11 cellular contexts compared by ENCODE assay signal in the genomic region with DNA sequence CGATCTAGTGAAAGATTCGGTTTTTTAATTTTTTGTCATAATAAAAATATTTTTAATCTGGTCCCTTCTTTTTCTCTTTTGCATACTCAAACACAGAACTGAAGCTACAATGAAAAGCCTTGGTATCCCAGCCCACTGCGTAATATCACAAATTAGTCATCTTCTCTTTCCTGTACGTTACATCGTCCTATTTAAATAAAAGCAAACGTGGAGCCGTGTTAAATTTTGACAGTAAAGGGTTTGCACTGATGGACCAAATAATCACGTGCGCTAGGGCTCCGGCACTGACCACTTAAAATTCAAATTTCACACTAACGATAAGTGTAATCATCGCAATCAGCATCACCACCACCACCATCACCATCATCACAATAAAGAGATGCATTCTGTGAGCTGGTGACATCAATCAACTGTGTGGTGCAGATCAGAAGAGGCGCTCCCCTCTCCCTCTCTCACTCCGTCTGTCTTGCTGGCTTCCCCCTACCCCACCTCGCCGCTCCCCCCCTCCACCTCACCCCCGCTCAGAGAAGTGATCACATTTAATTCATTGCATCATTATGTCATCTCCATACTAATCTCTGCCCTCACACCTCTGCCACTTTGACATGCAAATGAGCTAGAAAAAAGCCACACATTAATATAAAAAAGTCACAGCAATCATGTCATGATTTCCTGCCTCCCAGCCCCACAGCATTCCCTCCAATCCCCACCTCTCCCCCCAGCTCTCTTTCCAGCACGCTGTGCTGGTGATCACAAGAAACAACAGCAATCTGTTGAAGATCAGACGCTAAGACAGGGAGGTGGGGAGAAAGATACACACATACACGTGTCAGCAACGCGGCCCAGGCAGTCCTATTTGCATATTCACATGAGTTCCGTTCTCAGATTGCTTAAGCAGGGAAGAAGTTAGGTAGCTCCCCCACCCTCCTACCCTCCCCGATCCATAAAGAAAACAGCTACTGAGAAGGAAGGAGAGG.
DNase-seq lines count a peak whose midpoint lies in the region; ATAC-seq and TF ChIP-seq lines count a peak whose summit lies in the region.
"Had no signal": no experiment of that assay in that cellular context is flagged by ENCODE, and none has a peak within 500 bp of the region (broad histone marks: within the 10 kb centered on the region; RNA-seq: fewer than 3 reads in every experiment).

No MANE protein-coding gene starts in this region.

- POLR2A ChIA-PET in activated CD8-positive, alpha-beta T cell treated with anti-CD3 and anti-CD28 coated beads for 36 hours (lab: Charles Lee), result no interaction called here
- POLR2A ChIA-PET in activated CD8-positive, alpha-beta T cell treated with anti-CD3 and anti-CD28 coated beads, Interleukin-2, amount 10 ng/mL, durations not matched to agents 7 days and 5 days (lab: Charles Lee), result no interaction called here

- H3K4me1 ChIP-seq in lower lobe of right lung, result no peaks in the 10 kb centered on the region

- H3K27me3 Mint-ChIP-seq in activated CD8-positive, alpha-beta T cell treated with anti-CD3 and anti-CD28 coated beads for 36 hours, result peaks cover 36% of the 10 kb centered on the region
- H3K27me3 Mint-ChIP-seq in activated CD8-positive, alpha-beta T cell treated with anti-CD3 and anti-CD28 coated beads, Interleukin-2, amount 10 ng/mL, durations not matched to agents 7 days and 5 days (ENCODE audit: low read depth), result peaks cover 13% of the 10 kb centered on the region
- peaks cover 56% of the 10 kb centered on the region for H3K27me3 Mint-ChIP-seq in stimulated activated naive CD8-positive, alpha-beta T cell treated with anti-CD3 and anti-CD28 coated beads, Interleukin-15, amount 100 ng/mL, for 72 hours

- H3K36me3 ChIP-seq in lower lobe of right lung, result no peaks in the 10 kb centered on the region

- DNase-seq in activated CD8-positive, alpha-beta T cell treated with anti-CD3 and anti-CD28 coated beads for 36 hours, result peak; percentile 26
- no peak for DNase-seq in activated CD8-positive, alpha-beta T cell treated with anti-CD3 and anti-CD28 coated beads, Interleukin-2, amount 10 ng/mL, durations not matched to agents 7 days and 5 days
- DNase-seq in NCI-H82 treated with DMSO at 0.1 percent for 48 hours (lab: John Stamatoyannopoulos, UW; ENCODE audit: unreplicated experiment) (peak; percentile 82), iPS DF 19.7 (ENCODE audit: low read depth, low spot score) (peak; percentile 38), SIG-M5 (lab: John Stamatoyannopoulos, UW) (no peak), lower lobe of right lung (no peak)
- DNase-seq in stimulated activated naive CD8-positive, alpha-beta T cell treated with anti-CD3 and anti-CD28 coated beads, Interleukin-15, amount 100 ng/mL, for 72 hours, result no peak
- DNase-seq: activated B cell treated with CpG ODN at 0.5 μM for 24 hours, NCI-H345 had no signal

- H3K27me3 ChIP-seq in lower lobe of right lung (ENCODE audit: low read depth), result peaks cover 45% of the 10 kb centered on the region

- H3K4me3 ChIP-seq in lower lobe of right lung, result no peak overlapping the region

- no peak for TF ChIP-seq CTCF in activated CD8-positive, alpha-beta T cell treated with anti-CD3 and anti-CD28 coated beads for 36 hours (IDR thresholded peaks at IDR 0.05)
- no peak for TF ChIP-seq CTCF in lower lobe of right lung (IDR thresholded peaks at IDR 0.05)

- intact Hi-C loops in activated CD8-positive, alpha-beta T cell treated with anti-CD3 and anti-CD28 coated beads for 36 hours (cut with micrococcal nuclease), result no loop called here
- intact Hi-C loops in lower lobe of right lung (cut with DNase I), result no loop called here

- no peaks in the 10 kb centered on the region for H3K36me3 Mint-ChIP-seq in activated CD8-positive, alpha-beta T cell treated with anti-CD3 and anti-CD28 coated beads for 36 hours (ENCODE audit: low read depth)
- H3K36me3 Mint-ChIP-seq in activated CD8-positive, alpha-beta T cell treated with anti-CD3 and anti-CD28 coated beads, Interleukin-2, amount 10 ng/mL, durations not matched to agents 7 days and 5 days (ENCODE audit: low read depth), result no peaks in the 10 kb centered on the region

- no peak overlapping the region for H3K27ac ChIP-seq in lower lobe of right lung

- CTCF ChIA-PET in activated CD8-positive, alpha-beta T cell treated with anti-CD3 and anti-CD28 coated beads for 36 hours (lab: Charles Lee), result no interaction called here
- CTCF ChIA-PET in activated CD8-positive, alpha-beta T cell treated with anti-CD3 and anti-CD28 coated beads, Interleukin-2, amount 10 ng/mL, durations not matched to agents 7 days and 5 days (lab: Charles Lee), result no interaction called here

- peak; percentile 66 for ATAC-seq in activated CD8-positive, alpha-beta T cell treated with anti-CD3 and anti-CD28 coated beads for 36 hours
- ATAC-seq in activated CD8-positive, alpha-beta T cell treated with anti-CD3 and anti-CD28 coated beads, Interleukin-2, amount 10 ng/mL, durations not matched to agents 7 days and 5 days, result no peak
- peak; percentile 72 for ATAC-seq in stimulated activated naive CD8-positive, alpha-beta T cell treated with anti-CD3 and anti-CD28 coated beads, Interleukin-15, amount 100 ng/mL, for 72 hours
- no peak for ATAC-seq in lower lobe of right lung
- ATAC-seq in HG03378 (IDR thresholded peaks at IDR 0.05; ENCODE audit: unreplicated experiment), result no peak

- H3K9me3 ChIP-seq in lower lobe of right lung, result no peaks in the 10 kb centered on the region

- H3K4me3 Mint-ChIP-seq in activated CD8-positive, alpha-beta T cell treated with anti-CD3 and anti-CD28 coated beads for 36 hours, result peak overlapping the region; percentile 52
- no peak overlapping the region for H3K4me3 Mint-ChIP-seq in activated CD8-positive, alpha-beta T cell treated with anti-CD3 and anti-CD28 coated beads, Interleukin-2, amount 10 ng/mL, durations not matched to agents 7 days and 5 days
- H3K4me3 Mint-ChIP-seq in stimulated activated naive CD8-positive, alpha-beta T cell treated with anti-CD3 and anti-CD28 coated beads, Interleukin-15, amount 100 ng/mL, for 72 hours, result peak overlapping the region; percentile 57 to 65
- H3K4me3 Mint-ChIP-seq: activated B cell treated with CpG ODN at 0.5 μM for 24 hours; central memory CD8-positive, alpha-beta T cell had no signal

- H3K9me3 Mint-ChIP-seq in activated CD8-positive, alpha-beta T cell treated with anti-CD3 and anti-CD28 coated beads for 36 hours, result no peaks in the 10 kb centered on the region
- H3K9me3 Mint-ChIP-seq in activated CD8-positive, alpha-beta T cell treated with anti-CD3 and anti-CD28 coated beads, Interleukin-2, amount 10 ng/mL, durations not matched to agents 7 days and 5 days (ENCODE audit: insufficient read depth), result no peaks in the 10 kb centered on the region
- H3K9me3 Mint-ChIP-seq in stimulated activated naive CD8-positive, alpha-beta T cell treated with anti-CD3 and anti-CD28 coated beads, Interleukin-15, amount 100 ng/mL, for 72 hours, result no peaks in the 10 kb centered on the region
- H3K9me3 Mint-ChIP-seq: activated B cell treated with CpG ODN at 0.5 μM for 24 hours had no signal

- peaks cover 17% of the 10 kb centered on the region for H3K4me1 Mint-ChIP-seq in activated CD8-positive, alpha-beta T cell treated with anti-CD3 and anti-CD28 coated beads for 36 hours (ENCODE audit: low read depth)
- peaks cover 8% of the 10 kb centered on the region for H3K4me1 Mint-ChIP-seq in activated CD8-positive, alpha-beta T cell treated with anti-CD3 and anti-CD28 coated beads, Interleukin-2, amount 10 ng/mL, durations not matched to agents 7 days and 5 days (ENCODE audit: low read depth)
- peaks cover 24% of the 10 kb centered on the region for H3K4me1 Mint-ChIP-seq in stimulated activated naive CD8-positive, alpha-beta T cell treated with anti-CD3 and anti-CD28 coated beads, Interleukin-15, amount 100 ng/mL, for 72 hours
- H3K4me1 Mint-ChIP-seq: central memory CD8-positive, alpha-beta T cell had no signal

- H3K27ac Mint-ChIP-seq in activated CD8-positive, alpha-beta T cell treated with anti-CD3 and anti-CD28 coated beads for 36 hours, result peak overlapping the region; percentile 18
- no peak overlapping the region for H3K27ac Mint-ChIP-seq in activated CD8-positive, alpha-beta T cell treated with anti-CD3 and anti-CD28 coated beads, Interleukin-2, amount 10 ng/mL, durations not matched to agents 7 days and 5 days
- H3K27ac Mint-ChIP-seq in stimulated activated naive CD8-positive, alpha-beta T cell treated with anti-CD3 and anti-CD28 coated beads, Interleukin-15, amount 100 ng/mL, for 72 hours, result peak overlapping the region in 1 of 2 donors; percentile 62
- H3K27ac Mint-ChIP-seq: activated B cell treated with CpG ODN at 0.5 μM for 24 hours had no signal

Comparison
In these comparisons a context has a peak if more than half of its experiments do, and no peak if none do; other contexts are left out.
1. ATAC-seq: peak in activated CD8-positive, alpha-beta T cell treated with anti-CD3 and anti-CD28 coated beads for 36 hours (single experiment) and stimulated activated naive CD8-positive, alpha-beta T cell treated with anti-CD3 and anti-CD28 coated beads, Interleukin-15, amount 100 ng/mL, for 72 hours (single experiment); none in activated CD8-positive, alpha-beta T cell treated with anti-CD3 and anti-CD28 coated beads, Interleukin-2, amount 10 ng/mL, durations not matched to agents 7 days and 5 days (single experiment), lower lobe of right lung (0 of 2) and HG03378 (single experiment).
2. DNase-seq: peak in activated CD8-positive, alpha-beta T cell treated with anti-CD3 and anti-CD28 coated beads for 36 hours (single experiment), NCI-H82 treated with DMSO at 0.1 percent for 48 hours (single experiment) and iPS DF 19.7 (single experiment); none in activated CD8-positive, alpha-beta T cell treated with anti-CD3 and anti-CD28 coated beads, Interleukin-2, amount 10 ng/mL, durations not matched to agents 7 days and 5 days (single experiment), stimulated activated naive CD8-positive, alpha-beta T cell treated with anti-CD3 and anti-CD28 coated beads, Interleukin-15, amount 100 ng/mL, for 72 hours (0 of 2), SIG-M5 (single experiment) and lower lobe of right lung (single experiment).